ENCODE assay signal across 8 cellular contexts in genomic region chr12:103956515-103957027, GRCh38. TPM values are rescaled to one million over a fixed set of nuclear protein-coding genes. Genes with fewer than 3 reads are reported as not detected.
A peak's percentile ranks its signal among the peaks of the same experiment; 100 is the strongest.
DNase-seq lines count a peak whose midpoint lies in the region; ATAC-seq and TF ChIP-seq lines count a peak whose summit lies in the region.

No MANE protein-coding gene starts in this region.

- H3K36me3 ChIP-seq in OCI-LY3 (replicated peaks; ENCODE audit: low read depth, low read length) (peaks cover 33% of the 10 kb centered on the region), ectodermal cell (ENCODE audit: control insufficient read depth, insufficient read depth, low read length) (peaks cover 19% of the 10 kb centered on the region), mucosa of rectum (ENCODE audit: control insufficient read depth in 2 of 2, insufficient read depth in 2 of 2, low read length in 2 of 2) (peaks cover 19 to 25% of the 10 kb centered on the region in 2 donors)

- no peaks in the 10 kb centered on the region for H3K27me3 ChIP-seq in OCI-LY3 (ENCODE audit: low read depth, low read length)
- H3K27me3 ChIP-seq in ectodermal cell (ENCODE audit: control insufficient read depth, insufficient read depth, low read length, poor library complexity, severe bottlenecking), result no peaks in the 10 kb centered on the region
- H3K27me3 ChIP-seq in mucosa of rectum (ENCODE audit: control insufficient read depth in 2 of 2, insufficient read depth in 2 of 2, low read length in 2 of 2), result no peaks in the 10 kb centered on the region

- peak overlapping the region; percentile 74 for H2AFZ ChIP-seq in OCI-LY3 (ENCODE audit: low read depth, low read length)

- H3K79me2 ChIP-seq in OCI-LY3 (ENCODE audit: low read length), result peaks cover 36% of the 10 kb centered on the region

- 0 to 1% methylated on average over 31 of the region's 31 CpGs for WGBS in ectodermal cell, 2 experiments

- H3K27ac ChIP-seq in OCI-LY3 (ENCODE audit: low read length) (peak overlapping the region; percentile 81), ectodermal cell (ENCODE audit: insufficient read depth, low read depth, low read length, poor library complexity, severe bottlenecking) (peak overlapping the region; percentile 98), mucosa of rectum (ENCODE audit: low read depth in 2 of 2, low read length in 2 of 2) (peak overlapping the region; percentile 78 to 93)

- H3K4me1 ChIP-seq in OCI-LY3 (ENCODE audit: low read length), result peaks cover 27% of the 10 kb centered on the region
- peaks cover 2% of the 10 kb centered on the region for H3K4me1 ChIP-seq in ectodermal cell (ENCODE audit: control insufficient read depth, insufficient read depth, low read length)
- peaks cover 9 to 16% of the 10 kb centered on the region in 2 donors for H3K4me1 ChIP-seq in mucosa of rectum (ENCODE audit: control insufficient read depth in 2 of 2, insufficient read depth in 2 of 2, low read length in 2 of 2)

- H3K4me2 ChIP-seq in OCI-LY3 (ENCODE audit: low read length), result peak overlapping the region; percentile 99

- DNase-seq in DMS79 treated with DMSO at 0.1 percent for 48 hours (lab: John Stamatoyannopoulos, UW), result peak; percentile 67
- no peak for DNase-seq in DMS79 (lab: John Stamatoyannopoulos, UW)
- DNase-seq in NCI-H69 (lab: John Stamatoyannopoulos, UW), result no peak
- no peak for DNase-seq in activated CD8-positive, alpha-beta memory T cell treated with anti-CD3 and anti-CD28 coated beads, Interleukin-2, amount 50 U/mL, for 48 hours

- H3K4me3 ChIP-seq in OCI-LY3 (ENCODE audit: low read length) (peak overlapping the region; percentile 99), ectodermal cell (ENCODE audit: insufficient read depth, low read depth, low read length) (peak overlapping the region; percentile 93), mucosa of rectum (ENCODE audit: low read length in 2 of 2) (peak overlapping the region; percentile 79 to 81)

- TF ChIP-seq CTCF in OCI-LY3 (IDR thresholded peaks at IDR 0.05; ENCODE audit: low read depth, low read length), result no peak

- H3K9ac ChIP-seq in OCI-LY3 (ENCODE audit: low read length), result peak overlapping the region; percentile 94
- H3K9ac ChIP-seq in mucosa of rectum (ENCODE audit: low read depth in 1 of 2, low read length in 2 of 2), result peak overlapping the region; percentile 82 to 87

- peak; percentile 27 for ATAC-seq in HG02571 (IDR thresholded peaks at IDR 0.05; ENCODE audit: unreplicated experiment)

- no peaks in the 10 kb centered on the region for H3K9me3 ChIP-seq in OCI-LY3 (ENCODE audit: insufficient read depth, low read length)
- H3K9me3 ChIP-seq in ectodermal cell (ENCODE audit: control insufficient read depth, low read length), result no peaks in the 10 kb centered on the region
- no peaks in the 10 kb centered on the region for H3K9me3 ChIP-seq in mucosa of rectum (ENCODE audit: control insufficient read depth in 2 of 2, low read length in 2 of 2)

- H4K20me1 ChIP-seq in OCI-LY3 (ENCODE audit: insufficient read depth, low read length), result peaks cover 6% of the 10 kb centered on the region; the same call in 1 of the 2 replicates

RNA-seq across cellular contexts. Expression of gene TDG, which starts 9.1 kb away (rescaled TPM):
- polyA plus RNA-seq in ectodermal cell (2013, experiment 1 of 4), result 58.0 TPM
- 66.9 TPM for polyA plus RNA-seq in ectodermal cell (2013, experiment 2 of 4)
- polyA plus RNA-seq in ectodermal cell (2013, experiment 3 of 4), result 47.4 TPM
- polyA plus RNA-seq in ectodermal cell (2013, experiment 4 of 4), result 52.2 TPM

RNA-seq across cellular contexts. Expression of gene HSP90B1, which starts 26.4 kb away (rescaled TPM):
- 489 TPM for polyA plus RNA-seq in ectodermal cell (2013, experiment 1 of 4)
- polyA plus RNA-seq in ectodermal cell (2013, experiment 2 of 4), result 438 TPM
- 471 TPM for polyA plus RNA-seq in ectodermal cell (2013, experiment 3 of 4)
- polyA plus RNA-seq in ectodermal cell (2013, experiment 4 of 4), result 470 TPM
